1 cellular context compared by ENCODE assay signal in genomic region chr17:7361906-7362305, GRCh38.
TF ChIP-seq lines count a peak whose summit lies in the region.

No MANE protein-coding gene starts in this region.

TF ChIP-seq in IMR-90, 13 proteins besides CTCF, POLR2A, EP300 and RAD21:
- TF ChIP-seq ELK1 (IDR thresholded peaks at IDR 0.05; ENCODE audit: borderline replicate concordance, low read depth, low read length) (no peak), MAFK (IDR thresholded peaks at IDR 0.05; ENCODE audit: low read depth, low read length) (no peak), NFE2L2 (IDR thresholded peaks at IDR 0.05; ENCODE audit: low read depth, low read length) (no peak), USF2 (IDR thresholded peaks at IDR 0.05; ENCODE audit: low read depth, low read length) (no peak), MAZ (IDR thresholded peaks at IDR 0.05; ENCODE audit: borderline replicate concordance, low read depth, low read length) (no peak), FOS (IDR thresholded peaks at IDR 0.05; ENCODE audit: low read depth, low read length) (no peak), MXI1 (IDR thresholded peaks at IDR 0.05; ENCODE audit: borderline replicate concordance, low read depth, low read length) (no peak), CHD1 (IDR thresholded peaks at IDR 0.05; ENCODE audit: low read depth, low read length) (no peak)
TF ChIP-seq in IMR-90: peak in this region for 0.
